ENCODE assay signal across 12 cellular contexts in genomic region chr17:17106716-17107115, GRCh38.
DNase-seq lines count a peak whose midpoint lies in the region; ATAC-seq and TF ChIP-seq lines count a peak whose summit lies in the region.
"Had no signal": no experiment of that assay in that cellular context is flagged by ENCODE, and none has a peak within 500 bp of the region (broad histone marks: within the 10 kb centered on the region; RNA-seq: fewer than 3 reads in every experiment).

No MANE protein-coding gene starts in this region.

- no peaks in the 10 kb centered on the region for H3K27me3 Mint-ChIP-seq in CD4-positive, alpha-beta T cell

- POLR2A ChIA-PET in CD4-positive, alpha-beta T cell (lab: Charles Lee): interaction anchor here (1.2 kb wide), 1 partner anchor 19 kb away, joined by 4 read pairs; no protein-coding TSS in a partner anchor
- POLR2A ChIA-PET in PC-9 (lab: Charles Lee; ENCODE audit: unreplicated experiment): no interaction called here

- peaks cover 35% of the 10 kb centered on the region for H3K36me3 ChIP-seq in PC-9 (ENCODE audit: low read depth)
- H3K36me3 ChIP-seq in sigmoid colon: no peaks in the 10 kb centered on the region
- H3K36me3 ChIP-seq: ovary had no signal

- no peaks in the 10 kb centered on the region for H3K27me3 ChIP-seq in CD4-positive, alpha-beta T cell (ENCODE audit: control insufficient read depth, insufficient read depth, low read length)
- no peaks in the 10 kb centered on the region for H3K27me3 ChIP-seq in PC-9 (ENCODE audit: insufficient read depth, low read depth)
- no peaks in the 10 kb centered on the region for H3K27me3 ChIP-seq in sigmoid colon
- H3K27me3 ChIP-seq: ovary had no signal

- H3K4me3 ChIP-seq in PC-9 (no peak overlapping the region), fibroblast of the aortic adventitia (ENCODE audit: low read depth, low read length) (no peak overlapping the region), sigmoid colon (no peak overlapping the region), foreskin fibroblast (ENCODE audit: low read depth in 1 of 2, low read length in 2 of 2) (no peak overlapping the region)
- H3K4me3 ChIP-seq: ovary had no signal

- H3K79me2 ChIP-seq in PC-9 (ENCODE audit: low read depth): peaks cover 99% of the 10 kb centered on the region

- H3K9me2 ChIP-seq in PC-9 (ENCODE audit: insufficient read depth): no peaks in the 10 kb centered on the region

- peaks cover 90% of the 10 kb centered on the region for H3F3A ChIP-seq in PC-9 (ENCODE audit: insufficient read depth, low read depth)

- no peak overlapping the region for H3K4me2 ChIP-seq in PC-9

- ATAC-seq in CD4-positive, alpha-beta T cell (ENCODE audit: poor library complexity): no peak
- ATAC-seq: PC-3 had no signal

- H3K9me3 ChIP-seq in CD4-positive, alpha-beta T cell (ENCODE audit: control insufficient read depth, low read length): no peaks in the 10 kb centered on the region
- H3K9me3 ChIP-seq in PC-9 (ENCODE audit: insufficient read depth, low read depth): no peaks in the 10 kb centered on the region
- no peaks in the 10 kb centered on the region for H3K9me3 ChIP-seq in sigmoid colon
- H3K9me3 ChIP-seq: ovary had no signal

- intact Hi-C loops in CD4-positive, alpha-beta T cell (cut with DNase I, micrococcal nuclease): no loop called here
- intact Hi-C loops in PC-9 (cut with micrococcal nuclease; ENCODE audit: unreplicated experiment): no loop called here
- intact Hi-C loops in sigmoid colon (cut with DNase I): loop anchor here (10.0 kb wide), 1 partner anchor 102 kb away; no protein-coding TSS in a partner anchor

- BruUV-seq in PC-9 (replicated peaks; lab: Mats Ljungman, UMichigan): no TSS peak

- H3K9me3 Mint-ChIP-seq in CD4-positive, alpha-beta T cell: no peaks in the 10 kb centered on the region

- no peak for TF ChIP-seq EP300 in sigmoid colon (IDR thresholded peaks at IDR 0.05)

- no peak for DNase-seq in CD4-positive, alpha-beta T cell
- DNase-seq in PC-9 (no peak), fibroblast of the aortic adventitia (ENCODE audit: low read depth) (peak; percentile 79), sigmoid colon (no peak), NCI-H146 treated with DMSO at 0.1 percent for 48 hours (lab: John Stamatoyannopoulos, UW; ENCODE audit: unreplicated experiment) (no peak), NCI-H2227 treated with DMSO at 0.1 percent for 48 hours (lab: John Stamatoyannopoulos, UW) (no peak), foreskin fibroblast (no peak)
- DNase-seq in activated CD8-positive, alpha-beta memory T cell treated with anti-CD3 and anti-CD28 coated beads, Interleukin-2, amount 50 U/mL, for 4 hours: no peak
- DNase-seq: NCI-H2107, ovary, PC-3, T1000 had no signal

- peak overlapping the region; percentile 67 for H3K27ac Mint-ChIP-seq in CD4-positive, alpha-beta T cell

- no peak overlapping the region for H3K4me3 Mint-ChIP-seq in CD4-positive, alpha-beta T cell

- H2AFZ ChIP-seq in PC-9: no peak overlapping the region

- WGBS in sigmoid colon, 2 donors: 61 to 82% methylated on average over 1 of the region's 1 CpG

- H3K4me1 ChIP-seq in PC-9 (replicated peaks; ENCODE audit: insufficient read depth) (peaks cover 52% of the 10 kb centered on the region), sigmoid colon (peaks cover 0 to 66% (median 61%) of the 10 kb centered on the region in 4 donors)

- H3K27ac ChIP-seq in CD4-positive, alpha-beta T cell (ENCODE audit: low read depth, low read length): no peak overlapping the region
- H3K27ac ChIP-seq in PC-9 (peak overlapping the region; percentile 60), sigmoid colon (peak overlapping the region; percentile 8 to 58 (median 52))

- H3K4me1 Mint-ChIP-seq in CD4-positive, alpha-beta T cell (ENCODE audit: low read depth): peaks cover 81% of the 10 kb centered on the region

- H3K36me3 Mint-ChIP-seq in CD4-positive, alpha-beta T cell (ENCODE audit: low read depth): peaks cover 7% of the 10 kb centered on the region

- peaks cover 97% of the 10 kb centered on the region for H4K20me1 ChIP-seq in PC-9 (ENCODE audit: insufficient read depth)

- no peak for TF ChIP-seq POLR2A in sigmoid colon (IDR thresholded peaks at IDR 0.05)

- CTCF ChIA-PET in CD4-positive, alpha-beta T cell (lab: Charles Lee): no interaction called here
- CTCF ChIA-PET in PC-9 (lab: Charles Lee): interaction anchor here (0.9 kb wide), 1 partner anchor 13 kb away, joined by 4 read pairs; no protein-coding TSS in a partner anchor

- no peak for TF ChIP-seq CTCF in CD4-positive, alpha-beta T cell (IDR thresholded peaks at IDR 0.05)
- TF ChIP-seq CTCF in PC-9 (conservative IDR thresholded peaks at IDR 0.05): no peak
- TF ChIP-seq CTCF in fibroblast of the aortic adventitia (IDR thresholded peaks at IDR 0.05; ENCODE audit: insufficient read depth, low read length): no peak
- TF ChIP-seq CTCF in sigmoid colon (IDR thresholded peaks at IDR 0.05): no peak
- TF ChIP-seq CTCF in foreskin fibroblast (IDR thresholded peaks at IDR 0.05; ENCODE audit: low read depth, low read length): no peak
